Comparison of ENCODE assay signal across 12 cellular contexts in the genomic region with DNA sequence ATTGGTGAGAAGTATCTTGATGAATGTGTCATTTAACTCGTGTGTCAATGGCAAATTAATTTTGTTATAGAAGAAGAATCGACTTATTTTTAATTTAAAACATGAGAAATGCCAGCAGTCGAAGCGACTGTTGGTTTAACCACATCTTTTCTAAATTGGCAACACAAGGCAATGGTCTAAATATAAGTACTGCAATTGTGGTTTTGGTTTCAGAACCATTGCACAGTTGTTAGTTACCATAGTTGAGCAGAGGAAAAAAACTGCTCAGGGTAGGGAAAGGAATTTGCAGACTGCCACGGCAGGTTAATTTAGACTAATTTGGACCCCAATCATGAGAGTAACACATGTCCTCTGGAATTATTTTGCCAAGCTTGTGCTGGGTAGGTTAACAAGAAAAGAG.
DNase-seq lines count a peak whose midpoint lies in the region; ATAC-seq and TF ChIP-seq lines count a peak whose summit lies in the region.
"Had no signal": no experiment of that assay in that cellular context is flagged by ENCODE, and none has a peak within 500 bp of the region (broad histone marks: within the 10 kb centered on the region; RNA-seq: fewer than 3 reads in every experiment).

No MANE protein-coding gene starts in this region.

- H3K9me2 ChIP-seq in OCI-LY7 (ENCODE audit: insufficient read depth, low read length), result no peaks in the 10 kb centered on the region

- peaks cover 27% of the 10 kb centered on the region; the same call in 1 of the 2 replicates for H3K9me3 ChIP-seq in OCI-LY7 (ENCODE audit: low read length)

- no peak for TF ChIP-seq CTCF in GM12865 (IDR thresholded peaks at IDR 0.05; ENCODE audit: insufficient read depth, low read depth, low read length, missing control alignments)
- no peak for TF ChIP-seq CTCF in OCI-LY7 (conservative IDR thresholded peaks at IDR 0.05; ENCODE audit: low read length)

- peak overlapping the region; percentile 16; the same call in 1 of the 2 replicates for H2AFZ ChIP-seq in OCI-LY7 (ENCODE audit: low read length)

- intact Hi-C loops in OCI-LY7 (cut with micrococcal nuclease; ENCODE audit: unreplicated experiment), result no loop called here

- H3K79me2 ChIP-seq in OCI-LY7 (ENCODE audit: insufficient read depth, low read depth, low read length), result no peaks in the 10 kb centered on the region

- POLR2A ChIA-PET in OCI-LY7 (lab: Charles Lee), result interaction anchor here (0.6 to 0.7 kb wide), 2 partner anchors 352 to 846 kb away, joined by 3 read pairs; no protein-coding TSS in a partner anchor

- DNase-seq in GM12865 (ENCODE audit: low read depth), result peak; percentile 54
- DNase-seq in OCI-LY7 (ENCODE audit: low spot score), result peak; percentile 75
- peak; percentile 9 for DNase-seq in medulla oblongata (ENCODE audit: extremely low spot score)
- no peak for DNase-seq in LoVo (ENCODE audit: low spot score)
- no peak for DNase-seq in hepatic stellate cell (ENCODE audit: low spot score)
- no peak for DNase-seq in DMS53 treated with DMSO at 0.1 percent for 48 hours (lab: John Stamatoyannopoulos, UW; ENCODE audit: unreplicated experiment)
- no peak for DNase-seq in NCI-H748 treated with DMSO at 0.1 percent for 48 hours (lab: John Stamatoyannopoulos, UW)
- DNase-seq: activated CD4-positive, CD25-positive, alpha-beta regulatory T cell; H7; NCI-H1930; stimulated activated CD4-positive, alpha-beta T cell treated with anti-CD3 and anti-CD28 coated beads, Interleukin-12 subunit alpha, Interleukin-12 subunit beta, amount 100 ng/mL, for 4 hours had no signal

- CTCF ChIA-PET in OCI-LY7 (lab: Charles Lee; ENCODE audit: unreplicated experiment), result no interaction called here

- H3K27ac ChIP-seq in OCI-LY7 (ENCODE audit: low read depth, low read length, poor library complexity, severe bottlenecking), result peak overlapping the region; percentile 60

- BruUV-seq in OCI-LY7 (replicated peaks; lab: Mats Ljungman, UMichigan), result no TSS peak

- peak; percentile 47 for ATAC-seq in HG03045 (IDR thresholded peaks at IDR 0.05; ENCODE audit: unreplicated experiment)

- peaks cover 10% of the 10 kb centered on the region for H3K36me3 ChIP-seq in OCI-LY7 (ENCODE audit: insufficient read depth, low read length)

- H4K20me1 ChIP-seq in OCI-LY7 (ENCODE audit: insufficient read depth, low read length), result no peaks in the 10 kb centered on the region

- H3K4me2 ChIP-seq in OCI-LY7 (ENCODE audit: low read length), result peak overlapping the region; percentile 58

- H3K4me1 ChIP-seq in OCI-LY7 (ENCODE audit: insufficient read depth, low read length, poor library complexity, severe bottlenecking), result peaks cover 55% of the 10 kb centered on the region

- H3K4me3 ChIP-seq in GM12865 (ENCODE audit: low read depth, low read length) (no peak overlapping the region), OCI-LY7 (ENCODE audit: low read depth, low read length, poor library complexity, severe bottlenecking) (peak overlapping the region; percentile 37)

Comparison
In these comparisons a context has a peak if more than half of its experiments do, and no peak if none do; other contexts are left out.
1. DNase-seq: peak in GM12865 (single experiment), OCI-LY7 (single experiment) and medulla oblongata (single experiment); none in LoVo (single experiment), hepatic stellate cell (single experiment), DMS53 treated with DMSO at 0.1 percent for 48 hours (single experiment) and NCI-H748 treated with DMSO at 0.1 percent for 48 hours (single experiment).